ENCODE assay signal across 16 cellular contexts in genomic region chr12:87960557-87960956, GRCh38.
"Had no signal": no experiment of that assay in that cellular context is flagged by ENCODE, and none has a peak within 500 bp of the region (broad histone marks: within the 10 kb centered on the region; RNA-seq: fewer than 3 reads in every experiment).

No MANE protein-coding gene starts in this region.

- H3K4me3 ChIP-seq: ascending aorta, right atrium auricular region, thyroid gland had no signal

- DNase-seq: activated CD4-positive, alpha-beta T cell treated with anti-CD3 and anti-CD28 coated beads, Interleukin-2, amount 50 U/mL, for 4 hours; activated CD4-positive, CD25-positive, alpha-beta regulatory T cell treated with anti-CD3 and anti-CD28 coated beads, Interleukin-2, amount 50 U/mL, for 72 hours; activated naive CD4-positive, alpha-beta T cell treated with anti-CD3 and anti-CD28 coated beads for 36 hours; effector memory CD8-positive, alpha-beta T cell; foreskin melanocyte; immature natural killer cell; mesenchymal stem cell; natural killer cell; nucleus accumbens; posterior cingulate gyrus; stimulated activated CD4-positive, alpha-beta T cell treated with anti-CD3 and anti-CD28 coated beads, Interleukin-15, amount 100 ng/mL, for 24 hours; stimulated activated CD4-positive, alpha-beta T cell treated with anti-CD3 and anti-CD28 coated beads, Interleukin-4, amount 100 ng/mL, for 1 hour; stimulated activated naive B cell treated with anti-CD40 and anti-IgM and Interleukin-4, amounts not matched to agents 10 μg/mL and 1 μg/mL and 100 μg/mL, for 72 hours; thyroid gland had no signal

- ATAC-seq: effector memory CD8-positive, alpha-beta T cell; natural killer cell; stimulated activated naive B cell treated with anti-CD40 and anti-IgM and Interleukin-4, amounts not matched to agents 10 μg/mL and 1 μg/mL and 100 μg/mL, for 72 hours had no signal
